In the genomic region with DNA sequence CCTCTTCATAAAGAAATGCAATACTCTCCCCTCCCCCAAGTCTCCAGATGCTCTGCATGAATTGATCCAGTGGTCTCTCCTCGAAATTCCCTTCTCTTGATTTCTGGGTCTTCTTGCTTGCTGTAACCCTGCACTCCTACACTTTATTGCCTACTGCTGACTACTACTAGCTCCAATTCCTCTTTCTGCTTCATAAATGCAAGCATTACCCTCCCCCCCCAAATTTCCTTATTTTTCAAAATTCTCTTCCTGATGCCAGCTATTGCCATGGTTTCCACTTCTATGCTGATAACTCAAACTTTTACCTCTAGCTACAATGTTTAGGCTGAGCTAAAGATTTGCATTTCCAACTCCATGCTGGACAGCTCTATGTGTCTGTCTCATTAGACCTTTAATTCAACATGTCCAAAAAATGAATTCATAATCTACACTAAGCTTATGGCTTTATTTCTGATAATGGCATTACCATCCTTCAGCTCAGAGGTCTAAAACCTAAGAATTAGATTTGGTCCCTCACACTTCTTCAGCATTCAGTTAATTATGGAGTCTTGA, we compare ENCODE assay signal across 17 cellular contexts. TPM values are rescaled to one million over a fixed set of nuclear protein-coding genes. Genes with fewer than 3 reads are reported as not detected.
DNase-seq lines count a peak whose midpoint lies in the region; ATAC-seq and TF ChIP-seq lines count a peak whose summit lies in the region.
"Had no signal": no experiment of that assay in that cellular context is flagged by ENCODE, and none has a peak within 500 bp of the region (broad histone marks: within the 10 kb centered on the region; RNA-seq: fewer than 3 reads in every experiment).

No MANE protein-coding gene starts in this region.

- intact Hi-C loops in Right ventricle myocardium inferior (cut with DNase I), result no loop called here

- no peak for ATAC-seq in Right ventricle myocardium inferior
- ATAC-seq in HG03196 (IDR thresholded peaks at IDR 0.05; ENCODE audit: unreplicated experiment), result no peak
- ATAC-seq: lower lobe of right lung had no signal

- H3K27me3 ChIP-seq in cardiac muscle cell, result no peaks in the 10 kb centered on the region
- no peaks in the 10 kb centered on the region for H3K27me3 ChIP-seq in OCI-LY3 (ENCODE audit: low read depth, low read length)
- no peaks in the 10 kb centered on the region for H3K27me3 ChIP-seq in stomach smooth muscle (ENCODE audit: control insufficient read depth in 1 of 2, insufficient read depth in 2 of 2, low read length in 2 of 2)
- H3K27me3 ChIP-seq: esophagus squamous epithelium, sigmoid colon had no signal

- H3K4me2 ChIP-seq in OCI-LY3 (ENCODE audit: low read length), result peak overlapping the region; percentile 76

- H3K27ac ChIP-seq in cardiac muscle cell (no peak overlapping the region), OCI-LY3 (ENCODE audit: low read length) (no peak overlapping the region), stomach smooth muscle (ENCODE audit: low read length) (no peak overlapping the region)

- peak overlapping the region; percentile 95 for H3K4me3 ChIP-seq in cardiac muscle cell
- H3K4me3 ChIP-seq in OCI-LY3 (ENCODE audit: low read length), result peak overlapping the region; percentile 94
- peak overlapping the region; percentile 93 for H3K4me3 ChIP-seq in fibroblast of pulmonary artery (replicated peaks; ENCODE audit: low read depth, low read length)
- peak overlapping the region; percentile 85 to 94 for H3K4me3 ChIP-seq in stomach smooth muscle (ENCODE audit: low read length in 2 of 2)

- DNase-seq in cardiac muscle cell (ENCODE audit: low read depth in 1 of 2, low spot score in 1 of 2) (no peak), Right ventricle myocardium inferior (ENCODE audit: missing footprints) (no peak), fibroblast of pulmonary artery (ENCODE audit: low read depth) (no peak), cerebellar cortex (ENCODE audit: low spot score) (no peak), SIG-M5 (lab: John Stamatoyannopoulos, UW) (no peak)
- DNase-seq: ACHN; aorta; cortex of kidney; esophagus squamous epithelium; H7; lower lobe of right lung; NCI-H1092; sigmoid colon; stimulated activated naive CD4-positive, alpha-beta T cell treated with Interleukin-2 at 50 U/mL for 16 hours had no signal

- peaks cover 78% of the 10 kb centered on the region for H3K79me2 ChIP-seq in OCI-LY3 (ENCODE audit: low read length)

- no peak overlapping the region for H2AFZ ChIP-seq in OCI-LY3 (ENCODE audit: low read depth, low read length)

- H3K4me1 ChIP-seq in cardiac muscle cell (ENCODE audit: low read depth), result peaks cover 18% of the 10 kb centered on the region
- H3K4me1 ChIP-seq in OCI-LY3 (ENCODE audit: low read length), result peaks cover 18% of the 10 kb centered on the region
- H3K4me1 ChIP-seq in stomach smooth muscle (ENCODE audit: control insufficient read depth, insufficient read depth, low read length), result peaks cover 15% of the 10 kb centered on the region

- H3K36me3 ChIP-seq in cardiac muscle cell (no peaks in the 10 kb centered on the region), OCI-LY3 (replicated peaks; ENCODE audit: low read depth, low read length) (peaks cover 6% of the 10 kb centered on the region), stomach smooth muscle (ENCODE audit: control insufficient read depth in 2 of 2, insufficient read depth in 2 of 2, low read length in 2 of 2) (no peaks in the 10 kb centered on the region)
- H3K36me3 ChIP-seq: lower lobe of right lung, sigmoid colon had no signal

- no peaks in the 10 kb centered on the region for H4K20me1 ChIP-seq in OCI-LY3 (ENCODE audit: insufficient read depth, low read length)

- H3K9ac ChIP-seq in OCI-LY3 (ENCODE audit: low read length) (no peak overlapping the region), stomach smooth muscle (ENCODE audit: low read length in 2 of 2) (peak overlapping the region in 1 of 2 donors; percentile 73)

- no peak for TF ChIP-seq CTCF in cardiac muscle cell (IDR thresholded peaks at IDR 0.05; ENCODE audit: low read depth, low read length)
- no peak for TF ChIP-seq CTCF in OCI-LY3 (IDR thresholded peaks at IDR 0.05; ENCODE audit: low read depth, low read length)
- no peak for TF ChIP-seq CTCF in fibroblast of pulmonary artery (IDR thresholded peaks at IDR 0.05; ENCODE audit: low read length, missing control alignments)

- H3K9me3 ChIP-seq in cardiac muscle cell (ENCODE audit: low read depth), result no peaks in the 10 kb centered on the region
- no peaks in the 10 kb centered on the region; the same call in 1 of the 2 replicates for H3K9me3 ChIP-seq in OCI-LY3 (ENCODE audit: insufficient read depth, low read length)
- H3K9me3 ChIP-seq in stomach smooth muscle (ENCODE audit: control insufficient read depth in 2 of 2, low read length in 2 of 2), result no peaks in the 10 kb centered on the region
- H3K9me3 ChIP-seq: esophagus squamous epithelium, lower lobe of right lung, sigmoid colon had no signal

RNA-seq across cellular contexts. Expression of a gene that starts 1.4 kb away (rescaled TPM):
- total RNA-seq in cardiac muscle cell (5.0 and 8.1 TPM in 2 replicates), Right ventricle myocardium inferior (4.6 TPM)
- 3.3 and 10.0 TPM in 2 replicates for polyA plus RNA-seq in cardiac muscle cell

RNA-seq across cellular contexts. Expression of a gene that starts 10.9 kb away (rescaled TPM):
- total RNA-seq in cardiac muscle cell, result 29.8 and 44.4 TPM in 2 replicates
- polyA plus RNA-seq in cardiac muscle cell, result 37.4 and 39.4 TPM in 2 replicates
- 45.1 TPM for total RNA-seq in Right ventricle myocardium inferior

RNA-seq across cellular contexts. Expression of a gene that starts 16.8 kb away (rescaled TPM):
- total RNA-seq in cardiac muscle cell (5.4 and 6.0 TPM in 2 replicates), Right ventricle myocardium inferior (5.3 TPM)
- polyA plus RNA-seq in cardiac muscle cell, result 2.5 and 4.5 TPM in 2 replicates

RNA-seq across cellular contexts. Expression of a gene that starts 24.7 kb away (rescaled TPM):
- total RNA-seq in cardiac muscle cell (48.9 and 57.7 TPM in 2 replicates), Right ventricle myocardium inferior (35.1 TPM)
- 31.1 and 37.7 TPM in 2 replicates for polyA plus RNA-seq in cardiac muscle cell
